ENCODE assay signal across 23 cellular contexts in genomic region chr5:889075-889710, GRCh38. TPM values are rescaled to one million over a fixed set of nuclear protein-coding genes. Genes with fewer than 3 reads are reported as not detected.
DNase-seq lines count a peak whose midpoint lies in the region; ATAC-seq lines count a peak whose summit lies in the region.
"Had no signal": no experiment of that assay in that cellular context is flagged by ENCODE, and none has a peak within 500 bp of the region (broad histone marks: within the 10 kb centered on the region; RNA-seq: fewer than 3 reads in every experiment).

No MANE protein-coding gene starts in this region.

- no peaks in the 10 kb centered on the region for H3K9me3 ChIP-seq in CD8-positive, alpha-beta memory T cell (ENCODE audit: low read length)
- no peaks in the 10 kb centered on the region for H3K9me3 ChIP-seq in effector memory CD4-positive, alpha-beta T cell (ENCODE audit: control insufficient read depth, low read length)
- H3K9me3 ChIP-seq: Peyer's patch had no signal

- H3K4me1 ChIP-seq in CD8-positive, alpha-beta memory T cell (ENCODE audit: insufficient read depth, low read length) = peaks cover 24% of the 10 kb centered on the region
- peaks cover 20% of the 10 kb centered on the region for H3K4me1 ChIP-seq in effector memory CD4-positive, alpha-beta T cell (ENCODE audit: control insufficient read depth, insufficient read depth, low read length, poor library complexity, severe bottlenecking)

- no peak overlapping the region for H3K4me3 Mint-ChIP-seq in activated CD4-positive, alpha-beta T cell treated with anti-CD3 and anti-CD28 coated beads for 36 hours
- H3K4me3 Mint-ChIP-seq in CD8-positive, alpha-beta memory T cell = peak overlapping the region in 3 of 7 donors; percentile 13 to 89 (median 23)
- H3K4me3 Mint-ChIP-seq in activated T-helper 17 cell treated with anti-CD3 and anti-CD28 coated beads, Interleukin-2, amount 50 U/mL, for 72 hours = peak overlapping the region; percentile 46
- H3K4me3 Mint-ChIP-seq: GM23338 had no signal

- H3K9me3 Mint-ChIP-seq in activated CD4-positive, alpha-beta T cell treated with anti-CD3 and anti-CD28 coated beads for 36 hours (ENCODE audit: low read depth) = no peaks in the 10 kb centered on the region
- no peaks in the 10 kb centered on the region for H3K9me3 Mint-ChIP-seq in CD8-positive, alpha-beta memory T cell
- no peaks in the 10 kb centered on the region for H3K9me3 Mint-ChIP-seq in activated T-helper 17 cell treated with anti-CD3 and anti-CD28 coated beads, Interleukin-2, amount 50 U/mL, for 72 hours
- H3K9me3 Mint-ChIP-seq: GM23338 had no signal

- H3K27ac Mint-ChIP-seq in activated CD4-positive, alpha-beta T cell treated with anti-CD3 and anti-CD28 coated beads for 36 hours = peak overlapping the region; percentile 35
- peak overlapping the region in 5 of 8 donors; percentile 42 to 98 (median 66) for H3K27ac Mint-ChIP-seq in CD8-positive, alpha-beta memory T cell
- peak overlapping the region; percentile 85 for H3K27ac Mint-ChIP-seq in activated T-helper 17 cell treated with anti-CD3 and anti-CD28 coated beads, Interleukin-2, amount 50 U/mL, for 72 hours
- H3K27ac Mint-ChIP-seq: GM23338 had no signal

- H3K36me3 ChIP-seq in CD8-positive, alpha-beta memory T cell (ENCODE audit: insufficient read depth, low read length) = peaks cover 36% of the 10 kb centered on the region
- H3K36me3 ChIP-seq in effector memory CD4-positive, alpha-beta T cell (ENCODE audit: control insufficient read depth, insufficient read depth, low read length) = peaks cover 51% of the 10 kb centered on the region

- POLR2A ChIA-PET in activated CD4-positive, alpha-beta T cell treated with anti-CD3 and anti-CD28 coated beads for 36 hours (lab: Charles Lee) = no interaction called here
- POLR2A ChIA-PET in CD8-positive, alpha-beta memory T cell (lab: Charles Lee) = no interaction called here

- intact Hi-C loops in activated CD4-positive, alpha-beta T cell treated with anti-CD3 and anti-CD28 coated beads for 36 hours (cut with DNase I, micrococcal nuclease) = no loop called here
- intact Hi-C loops in posterior vena cava (cut with DNase I) = no loop called here

- DNase-seq in activated CD4-positive, alpha-beta T cell treated with anti-CD3 and anti-CD28 coated beads for 36 hours = no peak
- DNase-seq in activated CD4-positive, alpha-beta T cell treated with anti-CD3 and anti-CD28 coated beads for 1 hour = no peak
- DNase-seq in CD8-positive, alpha-beta memory T cell = no peak
- DNase-seq in posterior vena cava (ENCODE audit: low spot score) (peak; percentile 72), NCI-H1436 treated with DMSO at 0.1 percent for 48 hours (lab: John Stamatoyannopoulos, UW) (no peak)
- no peak for DNase-seq in effector memory CD4-positive, alpha-beta T cell
- DNase-seq: ACHN, HCEC 1CT, MV-4-11, NCI-H1105 treated with DMSO at 0.1 percent for 48 hours, NCI-H1694, NCI-H2081, NCI-H2171, NCI-H345, NCI-H524, NCI-H82 had no signal

- H3K4me3 ChIP-seq in CD8-positive, alpha-beta memory T cell (ENCODE audit: low read length) = no peak overlapping the region
- no peak overlapping the region for H3K4me3 ChIP-seq in effector memory CD4-positive, alpha-beta T cell (ENCODE audit: insufficient read depth, low read depth, low read length, poor library complexity, severe bottlenecking)
- H3K4me3 ChIP-seq: BLaER1, GM23338, Peyer's patch had no signal

- no peaks in the 10 kb centered on the region for H3K27me3 Mint-ChIP-seq in activated CD4-positive, alpha-beta T cell treated with anti-CD3 and anti-CD28 coated beads for 36 hours
- H3K27me3 Mint-ChIP-seq in CD8-positive, alpha-beta memory T cell = no peaks in the 10 kb centered on the region
- H3K27me3 Mint-ChIP-seq in activated T-helper 17 cell treated with anti-CD3 and anti-CD28 coated beads, Interleukin-2, amount 50 U/mL, for 72 hours = no peaks in the 10 kb centered on the region

- peaks cover 78% of the 10 kb centered on the region for H3K36me3 Mint-ChIP-seq in activated CD4-positive, alpha-beta T cell treated with anti-CD3 and anti-CD28 coated beads for 36 hours (ENCODE audit: low read depth)
- peaks cover 0 to 77% (median 14%) of the 10 kb centered on the region in 3 donors for H3K36me3 Mint-ChIP-seq in CD8-positive, alpha-beta memory T cell
- H3K36me3 Mint-ChIP-seq in activated T-helper 17 cell treated with anti-CD3 and anti-CD28 coated beads, Interleukin-2, amount 50 U/mL, for 72 hours (ENCODE audit: low read depth) = peaks cover 79% of the 10 kb centered on the region

- no peak overlapping the region for H3K27ac ChIP-seq in CD8-positive, alpha-beta memory T cell (ENCODE audit: low read depth, low read length)
- H3K27ac ChIP-seq in effector memory CD4-positive, alpha-beta T cell (ENCODE audit: insufficient read depth, low read length, poor library complexity, severe bottlenecking) = no peak overlapping the region
- H3K27ac ChIP-seq: 22Rv1, BLaER1, KMS-11, Peyer's patch had no signal

- peaks cover 36% of the 10 kb centered on the region for H3K4me1 Mint-ChIP-seq in activated CD4-positive, alpha-beta T cell treated with anti-CD3 and anti-CD28 coated beads for 36 hours
- peaks cover 23 to 43% (median 41%) of the 10 kb centered on the region in 3 donors for H3K4me1 Mint-ChIP-seq in CD8-positive, alpha-beta memory T cell
- peaks cover 15% of the 10 kb centered on the region for H3K4me1 Mint-ChIP-seq in activated T-helper 17 cell treated with anti-CD3 and anti-CD28 coated beads, Interleukin-2, amount 50 U/mL, for 72 hours

- H3K27me3 ChIP-seq in CD8-positive, alpha-beta memory T cell (ENCODE audit: insufficient read depth, low read length, poor library complexity, severe bottlenecking) = no peaks in the 10 kb centered on the region
- H3K27me3 ChIP-seq in effector memory CD4-positive, alpha-beta T cell (replicated peaks; ENCODE audit: control insufficient read depth, insufficient read depth, low read length, poor library complexity, severe bottlenecking) = no peaks in the 10 kb centered on the region
- H3K27me3 ChIP-seq: BLaER1, Peyer's patch had no signal

- CTCF ChIA-PET in activated CD4-positive, alpha-beta T cell treated with anti-CD3 and anti-CD28 coated beads for 36 hours (lab: Charles Lee) = interaction anchor here (1.0 to 1.7 kb wide), 3 partner anchors 13 to 24 kb away, joined by 3 to 4 read pairs (median 4); no protein-coding TSS in a partner anchor
- CTCF ChIA-PET in CD8-positive, alpha-beta memory T cell (lab: Charles Lee) = no interaction called here

- ATAC-seq in activated CD4-positive, alpha-beta T cell treated with anti-CD3 and anti-CD28 coated beads for 36 hours = no peak
- ATAC-seq in activated T-helper 17 cell treated with anti-CD3 and anti-CD28 coated beads, Interleukin-2, amount 50 U/mL, for 72 hours (replicated peaks) = no peak
- ATAC-seq in GM21576 (IDR thresholded peaks at IDR 0.05; ENCODE audit: unreplicated experiment) = no peak
- ATAC-seq: GM23338 had no signal

RNA-seq across cellular contexts. Expression of gene BRD9, which starts 3.4 kb away (rescaled TPM):
- 10 to 100 TPM; 46.7 to 49.7 TPM for total RNA-seq in activated CD4-positive, alpha-beta T cell treated with anti-CD3 and anti-CD28 coated beads for 36 hours
- total RNA-seq in CD8-positive, alpha-beta memory T cell = 10 to 100 TPM; 52.6 to 53.8 TPM
- 18.9 TPM for polyA plus RNA-seq in CD8-positive, alpha-beta memory T cell
- total RNA-seq in activated T-helper 17 cell treated with anti-CD3 and anti-CD28 coated beads, Interleukin-2, amount 50 U/mL, for 72 hours = 10 to 100 TPM; 65.2 to 72.5 TPM
- total RNA-seq in posterior vena cava = 10 to 100 TPM; 28.6 to 36.0 TPM

RNA-seq across cellular contexts. Expression of gene TRIP13, which starts 3.5 kb away (rescaled TPM):
- total RNA-seq in activated CD4-positive, alpha-beta T cell treated with anti-CD3 and anti-CD28 coated beads for 36 hours = 10 to 100 TPM; 34.4 to 34.7 TPM
- 10 to 100 TPM; 37.5 to 40.7 TPM for total RNA-seq in CD8-positive, alpha-beta memory T cell
- polyA plus RNA-seq in CD8-positive, alpha-beta memory T cell = 0.12 TPM
- 10 to 100 TPM; 18.3 to 45.0 TPM for total RNA-seq in activated T-helper 17 cell treated with anti-CD3 and anti-CD28 coated beads, Interleukin-2, amount 50 U/mL, for 72 hours
- 1 to 10 TPM in 1 of 2 donors, under 1 TPM in 1; 0.95 to 1.6 TPM for total RNA-seq in posterior vena cava

RNA-seq across cellular contexts. Expression of gene ZDHHC11, which starts 38.4 kb away (rescaled TPM):
- 1 to 10 TPM; 6.4 to 8.5 TPM for total RNA-seq in activated CD4-positive, alpha-beta T cell treated with anti-CD3 and anti-CD28 coated beads for 36 hours
- total RNA-seq in CD8-positive, alpha-beta memory T cell = 1 to 10 TPM; 4.5 to 7.2 TPM
- not detected for polyA plus RNA-seq in CD8-positive, alpha-beta memory T cell
- total RNA-seq in activated T-helper 17 cell treated with anti-CD3 and anti-CD28 coated beads, Interleukin-2, amount 50 U/mL, for 72 hours = 10 to 100 TPM; 13.6 to 26.8 TPM
- 10 to 100 TPM in 1 of 2 donors, 1 to 10 TPM in 1; 8.9 to 29.1 TPM for total RNA-seq in posterior vena cava

Comparison
In these comparisons a context has a peak if more than half of its experiments do, and no peak if none do; other contexts are left out.
1. H3K27ac Mint-ChIP-seq: peak in every context shown above with its lines; median percentile 85 in activated T-helper 17 cell treated with anti-CD3 and anti-CD28 coated beads, Interleukin-2, amount 50 U/mL, for 72 hours; 66 in CD8-positive, alpha-beta memory T cell; 35 in activated CD4-positive, alpha-beta T cell treated with anti-CD3 and anti-CD28 coated beads for 36 hours.
2. RNA of gene TRIP13, which starts 3.5 kb away (total RNA-seq): 18.3 to 45.0 TPM in activated T-helper 17 cell treated with anti-CD3 and anti-CD28 coated beads, Interleukin-2, amount 50 U/mL, for 72 hours, 37.5 to 40.7 TPM in CD8-positive, alpha-beta memory T cell and 34.4 to 34.7 TPM in activated CD4-positive, alpha-beta T cell treated with anti-CD3 and anti-CD28 coated beads for 36 hours; 0.95 to 1.6 TPM in posterior vena cava; every median in the first group is over 4 times any median in the second.